ENCODE assay signal across 25 cellular contexts in the genomic region with DNA sequence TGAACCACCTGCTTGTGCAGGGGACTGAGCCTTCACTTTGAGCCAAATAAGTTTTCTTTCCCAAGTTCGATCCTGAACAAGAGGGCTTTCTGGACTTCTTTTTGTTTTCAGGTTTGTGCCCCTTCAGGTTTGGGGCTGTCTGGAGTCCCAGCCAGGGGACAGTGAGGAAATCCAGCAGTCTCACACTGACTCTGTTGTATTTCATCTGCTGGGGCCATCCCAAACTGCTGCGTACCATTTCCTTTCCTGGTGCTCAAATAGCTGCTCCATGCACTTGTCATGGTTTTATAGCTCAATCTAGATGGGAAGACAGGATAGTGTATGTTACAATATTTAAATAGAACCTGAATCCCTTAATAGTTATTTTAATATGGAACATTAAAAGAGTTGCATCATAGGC.
DNase-seq lines count a peak whose midpoint lies in the region; ATAC-seq and TF ChIP-seq lines count a peak whose summit lies in the region.
"Had no signal": no experiment of that assay in that cellular context is flagged by ENCODE, and none has a peak within 500 bp of the region (broad histone marks: within the 10 kb centered on the region; RNA-seq: fewer than 3 reads in every experiment).

No MANE protein-coding gene starts in this region.

- WGBS in thymus: 88% methylated on average over 2 of the region's 2 CpGs

- H3K79me2 ChIP-seq in OCI-LY1 (ENCODE audit: insufficient read depth, low read length): no peaks in the 10 kb centered on the region
- H3K79me2 ChIP-seq: hepatocyte had no signal

- peak overlapping the region; percentile 88 for H3K27ac ChIP-seq in OCI-LY1 (ENCODE audit: low read depth, low read length, poor library complexity, severe bottlenecking)
- H3K27ac ChIP-seq in thymus (ENCODE audit: low read depth): peak overlapping the region; percentile 25
- H3K27ac ChIP-seq in colonic mucosa: no peak overlapping the region
- no peak overlapping the region for H3K27ac ChIP-seq in uterus
- H3K27ac ChIP-seq: hepatocyte, right lobe of liver had no signal

- intact Hi-C loops in colonic mucosa (cut with DNase I) (no loop called here), uterus (cut with DNase I; ENCODE audit: low total_unique reads) (no loop called here)

- no peaks in the 10 kb centered on the region for H3K9me3 ChIP-seq in OCI-LY1 (ENCODE audit: low read length)
- no peaks in the 10 kb centered on the region for H3K9me3 ChIP-seq in thymus (ENCODE audit: control insufficient read depth)
- no peaks in the 10 kb centered on the region for H3K9me3 ChIP-seq in colonic mucosa
- no peaks in the 10 kb centered on the region for H3K9me3 ChIP-seq in uterus
- H3K9me3 ChIP-seq: HAP-1, right lobe of liver had no signal

- H3K9ac ChIP-seq in OCI-LY1 (ENCODE audit: low read length) (no peak overlapping the region; the same call in 1 of the 2 replicates), colonic mucosa (ENCODE audit: low read depth in 2 of 2, low read length in 2 of 2) (no peak overlapping the region)

- peak overlapping the region; percentile 5 for H3K27ac Mint-ChIP-seq in activated T-cell treated with anti-CD3 and anti-CD28 coated beads, Interleukin-2, amount 50 U/mL, for 72 hours
- peak overlapping the region; percentile 90 for H3K27ac Mint-ChIP-seq in activated naive CD8-positive, alpha-beta T cell treated with anti-CD3 and anti-CD28 coated beads, Interleukin-2, amount 10 ng/mL, durations not matched to agents 7 days and 5 days
- H3K27ac Mint-ChIP-seq: mesothelial cell of epicardium, nephron progenitor cell had no signal

- H3K9me2 ChIP-seq in OCI-LY1 (ENCODE audit: low read depth, low read length): no peaks in the 10 kb centered on the region

- H3K36me3 ChIP-seq in OCI-LY1 (ENCODE audit: insufficient read depth, low read length) (no peaks in the 10 kb centered on the region), thymus (ENCODE audit: control insufficient read depth, insufficient read depth) (no peaks in the 10 kb centered on the region), colonic mucosa (no peaks in the 10 kb centered on the region), uterus (no peaks in the 10 kb centered on the region)
- H3K36me3 ChIP-seq: HAP-1, right lobe of liver had no signal

- no peak overlapping the region for H2AFZ ChIP-seq in OCI-LY1 (ENCODE audit: low read length)
- H2AFZ ChIP-seq: hepatocyte had no signal

- no peaks in the 10 kb centered on the region for H4K20me1 ChIP-seq in OCI-LY1 (ENCODE audit: insufficient read depth, low read length)

- H3K4me1 ChIP-seq in OCI-LY1 (ENCODE audit: insufficient read depth, low read length, severe bottlenecking) (peaks cover 94% of the 10 kb centered on the region), thymus (ENCODE audit: control insufficient read depth, insufficient read depth, low read length) (peaks cover 62% of the 10 kb centered on the region), colonic mucosa (no peaks in the 10 kb centered on the region), uterus (no peaks in the 10 kb centered on the region)
- H3K4me1 ChIP-seq: HAP-1, right lobe of liver had no signal

- no peaks in the 10 kb centered on the region for H3K9me3 Mint-ChIP-seq in activated T-cell treated with anti-CD3 and anti-CD28 coated beads, Interleukin-2, amount 50 U/mL, for 72 hours
- no peaks in the 10 kb centered on the region for H3K9me3 Mint-ChIP-seq in activated naive CD8-positive, alpha-beta T cell treated with anti-CD3 and anti-CD28 coated beads, Interleukin-2, amount 10 ng/mL, durations not matched to agents 7 days and 5 days
- H3K9me3 Mint-ChIP-seq: CD14-positive monocyte, mesothelial cell of epicardium, nephron progenitor cell had no signal

- no peak for DNase-seq in activated T-cell treated with anti-CD3 and anti-CD28 coated beads, Interleukin-2, amount 50 U/mL, for 72 hours
- no peak for DNase-seq in activated T-cell treated with anti-CD3 and anti-CD28 coated beads, Interleukin-2, amount 50 U/mL, for 1 hour
- DNase-seq in activated naive CD8-positive, alpha-beta T cell treated with anti-CD3 and anti-CD28 coated beads, Interleukin-2, amount 10 ng/mL, durations not matched to agents 7 days and 5 days: no peak
- no peak for DNase-seq in colonic mucosa
- DNase-seq in uterus: no peak
- DNase-seq in NK-92 treated with Interleukin-12 subunit alpha and Interleukin-12 subunit beta, amount 100 ng/mL, for 24 hours (lab: John Stamatoyannopoulos, UW): no peak
- DNase-seq: ACHN; activated CD4-positive, CD25-positive, alpha-beta regulatory T cell treated with anti-CD3 and anti-CD28 coated beads, Interleukin-2, amount 50 U/mL, for 72 hours; cerebellar nuclear complex; DMS153; erythroblast; foreskin melanocyte; left ventricle myocardium superior; NCI-H2171 treated with DMSO at 0.1 percent for 48 hours; NCI-H69; nephron progenitor cell; right lobe of liver had no signal

- no peaks in the 10 kb centered on the region for H3F3A ChIP-seq in OCI-LY1 (ENCODE audit: insufficient read depth, low read length)

- no peaks in the 10 kb centered on the region for H3K27me3 Mint-ChIP-seq in activated T-cell treated with anti-CD3 and anti-CD28 coated beads, Interleukin-2, amount 50 U/mL, for 72 hours (ENCODE audit: low read depth)
- no peaks in the 10 kb centered on the region for H3K27me3 Mint-ChIP-seq in activated naive CD8-positive, alpha-beta T cell treated with anti-CD3 and anti-CD28 coated beads, Interleukin-2, amount 10 ng/mL, durations not matched to agents 7 days and 5 days

- no peaks in the 10 kb centered on the region for H3K36me3 Mint-ChIP-seq in activated T-cell treated with anti-CD3 and anti-CD28 coated beads, Interleukin-2, amount 50 U/mL, for 72 hours (ENCODE audit: insufficient read depth in 2 of 2)
- H3K36me3 Mint-ChIP-seq in activated naive CD8-positive, alpha-beta T cell treated with anti-CD3 and anti-CD28 coated beads, Interleukin-2, amount 10 ng/mL, durations not matched to agents 7 days and 5 days: no peaks in the 10 kb centered on the region
- H3K36me3 Mint-ChIP-seq: activated naive CD4-positive, alpha-beta T cell treated with anti-CD3 and anti-CD28 coated beads, Interleukin-2, amount 50 U/mL, for 72 hours; CD14-positive monocyte; mesothelial cell of epicardium had no signal

- TF ChIP-seq CTCF in OCI-LY1 (IDR thresholded peaks at IDR 0.05; ENCODE audit: low read length) (no peak), colonic mucosa (IDR thresholded peaks at IDR 0.05) (no peak), uterus (IDR thresholded peaks at IDR 0.05) (no peak)

- POLR2A ChIA-PET in activated naive CD8-positive, alpha-beta T cell treated with anti-CD3 and anti-CD28 coated beads, Interleukin-2, amount 10 ng/mL, durations not matched to agents 7 days and 5 days (lab: Charles Lee): no interaction called here

- H3K4me3 ChIP-seq in OCI-LY1 (ENCODE audit: low read depth, low read length, poor library complexity, severe bottlenecking): no peak overlapping the region
- H3K4me3 ChIP-seq in thymus (ENCODE audit: low read length): no peak overlapping the region
- H3K4me3 ChIP-seq in colonic mucosa: no peak overlapping the region
- H3K4me3 ChIP-seq in uterus: no peak overlapping the region
- H3K4me3 ChIP-seq: HAP-1, hepatocyte, right lobe of liver had no signal

- H3K4me1 Mint-ChIP-seq in activated T-cell treated with anti-CD3 and anti-CD28 coated beads, Interleukin-2, amount 50 U/mL, for 72 hours (ENCODE audit: low read depth): peaks cover 74% of the 10 kb centered on the region
- H3K4me1 Mint-ChIP-seq in activated naive CD8-positive, alpha-beta T cell treated with anti-CD3 and anti-CD28 coated beads, Interleukin-2, amount 10 ng/mL, durations not matched to agents 7 days and 5 days: peaks cover 63% of the 10 kb centered on the region
- H3K4me1 Mint-ChIP-seq: mesothelial cell of epicardium had no signal

- ATAC-seq in activated T-cell treated with anti-CD3 and anti-CD28 coated beads, Interleukin-2, amount 50 U/mL, for 72 hours (replicated peaks in 1 of 2): no peak
- no peak for ATAC-seq in activated naive CD8-positive, alpha-beta T cell treated with anti-CD3 and anti-CD28 coated beads, Interleukin-2, amount 10 ng/mL, durations not matched to agents 7 days and 5 days (ENCODE audit: low read depth)
- ATAC-seq: Right ventricle myocardium inferior had no signal

- no peak for TF ChIP-seq POLR2A in uterus (IDR thresholded peaks at IDR 0.05)

- H3K4me3 Mint-ChIP-seq in activated T-cell treated with anti-CD3 and anti-CD28 coated beads, Interleukin-2, amount 50 U/mL, for 72 hours: no peak overlapping the region
- H3K4me3 Mint-ChIP-seq in activated naive CD8-positive, alpha-beta T cell treated with anti-CD3 and anti-CD28 coated beads, Interleukin-2, amount 10 ng/mL, durations not matched to agents 7 days and 5 days: peak overlapping the region; percentile 58
- H3K4me3 Mint-ChIP-seq: CD14-positive monocyte, mesothelial cell of epicardium, nephron progenitor cell had no signal

- no peaks in the 10 kb centered on the region for H3K27me3 ChIP-seq in OCI-LY1 (ENCODE audit: insufficient read depth, low read length)
- no peaks in the 10 kb centered on the region for H3K27me3 ChIP-seq in thymus (ENCODE audit: control insufficient read depth, insufficient read depth)
- no peaks in the 10 kb centered on the region for H3K27me3 ChIP-seq in colonic mucosa
- H3K27me3 ChIP-seq in uterus: no peaks in the 10 kb centered on the region
- H3K27me3 ChIP-seq: right lobe of liver had no signal

- no peak overlapping the region; the same call in 1 of the 2 replicates for H3K4me2 ChIP-seq in OCI-LY1 (ENCODE audit: low read length)
- H3K4me2 ChIP-seq: hepatocyte had no signal

Comparison
In these comparisons a context has a peak if more than half of its experiments do, and no peak if none do; other contexts are left out.
1. H3K27ac ChIP-seq: peak in OCI-LY1 (single experiment) and thymus (single experiment); none in colonic mucosa (single experiment) and uterus (0 of 2).